In genomic region chr7:150649428-150649827, GRCh38 we compare ENCODE assay signal across 23 cellular contexts. TPM values are rescaled to one million over a fixed set of nuclear protein-coding genes. Genes with fewer than 3 reads are reported as not detected.
A peak's percentile ranks its signal among the peaks of the same experiment; 100 is the strongest.
DNase-seq lines count a peak whose midpoint lies in the region; ATAC-seq and TF ChIP-seq lines count a peak whose summit lies in the region.
"Had no signal": no experiment of that assay in that cellular context is flagged by ENCODE, and none has a peak within 500 bp of the region (broad histone marks: within the 10 kb centered on the region; RNA-seq: fewer than 3 reads in every experiment).

No MANE protein-coding gene starts in this region.

- 93 to 98% methylated on average over 2 of the region's 2 CpGs for WGBS in tibial nerve, 2 donors

- POLR2A ChIA-PET in CD4-positive, alpha-beta memory T cell (lab: Charles Lee; ENCODE audit: partially characterized antibody), result interaction anchor here (0.9 to 3.4 kb wide), 10 partner anchors 8 to 107 kb away, joined by 3 to 16 read pairs (median 4); partner anchors contain the start of genes GIMAP2, GIMAP4 and GIMAP6
- POLR2A ChIA-PET in naive thymus-derived CD4-positive, alpha-beta T cell (lab: Charles Lee), result interaction anchor here (0.5 to 5.7 kb wide), 22 partner anchors 9 to 141 kb away, joined by 3 to 29 read pairs (median 3); partner anchors contain the start of genes GIMAP1, GIMAP2 and GIMAP6

- CTCF ChIA-PET in CD4-positive, alpha-beta memory T cell (lab: Charles Lee; ENCODE audit: partially characterized antibody), result interaction anchor here (0.9 to 1.2 kb wide), 3 partner anchors 8 to 200 kb away, joined by 3 read pairs; no protein-coding TSS in a partner anchor
- CTCF ChIA-PET in naive thymus-derived CD4-positive, alpha-beta T cell (lab: Charles Lee), result no interaction called here

- in situ Hi-C loops in GM13977 (cut with MboI; ENCODE audit: low pct_unique_long_range_greater_than_20kb, low sequenced_read_pairs, unreplicated experiment), result no loop called here

- H3K27ac Mint-ChIP-seq in CD4-positive, alpha-beta memory T cell, result peak overlapping the region in 5 of 7 donors; percentile 9 to 85 (median 75)
- peak overlapping the region; percentile 81 for H3K27ac Mint-ChIP-seq in activated naive CD8-positive, alpha-beta T cell
- H3K27ac Mint-ChIP-seq in naive thymus-derived CD4-positive, alpha-beta T cell, result peak overlapping the region in 7 of 9 donors; percentile 74 to 92 (median 88)
- H3K27ac Mint-ChIP-seq: GM23338, IgD-negative memory B cell had no signal

- H3K4me1 Mint-ChIP-seq in CD4-positive, alpha-beta memory T cell, result peaks cover 37 to 71% (median 56%) of the 10 kb centered on the region in 4 donors
- H3K4me1 Mint-ChIP-seq in activated naive CD8-positive, alpha-beta T cell (ENCODE audit: low read depth), result peaks cover 58% of the 10 kb centered on the region
- peaks cover 31 to 84% (median 77%) of the 10 kb centered on the region in 7 donors for H3K4me1 Mint-ChIP-seq in naive thymus-derived CD4-positive, alpha-beta T cell
- H3K4me1 Mint-ChIP-seq: GM23338 had no signal

- H3K4me1 ChIP-seq in CD4-positive, alpha-beta memory T cell (ENCODE audit: insufficient read depth, low read length), result peaks cover 43% of the 10 kb centered on the region
- peaks cover 22 to 38% of the 10 kb centered on the region in 2 donors for H3K4me1 ChIP-seq in naive thymus-derived CD4-positive, alpha-beta T cell (ENCODE audit: control insufficient read depth in 2 of 2, insufficient read depth in 2 of 2, low read length in 2 of 2)
- no peaks in the 10 kb centered on the region for H3K4me1 ChIP-seq in tibial nerve
- H3K4me1 ChIP-seq: A549, BE2C, SJSA1 had no signal

- peaks cover 0 to 70% (median 35%) of the 10 kb centered on the region in 8 donors for H3K9me3 Mint-ChIP-seq in CD4-positive, alpha-beta memory T cell
- peaks cover 21% of the 10 kb centered on the region for H3K9me3 Mint-ChIP-seq in activated naive CD8-positive, alpha-beta T cell (ENCODE audit: low read depth)
- peaks cover 8 to 93% (median 38%) of the 10 kb centered on the region in 11 donors for H3K9me3 Mint-ChIP-seq in naive thymus-derived CD4-positive, alpha-beta T cell

- H3K4me3 ChIP-seq in CD4-positive, alpha-beta memory T cell (ENCODE audit: low read length in 2 of 2), result no peak overlapping the region
- no peak overlapping the region for H3K4me3 ChIP-seq in naive thymus-derived CD4-positive, alpha-beta T cell (ENCODE audit: low read length)
- no peak overlapping the region for H3K4me3 ChIP-seq in tibial nerve
- H3K4me3 ChIP-seq: A549, GM23338, SJSA1 had no signal

- TF ChIP-seq EP300 in tibial nerve (IDR thresholded peaks at IDR 0.05), result no peak

- TF ChIP-seq POLR2A in tibial nerve (IDR thresholded peaks at IDR 0.05), result no peak

- H3K27me3 ChIP-seq in CD4-positive, alpha-beta memory T cell (ENCODE audit: insufficient read depth, low read length), result no peaks in the 10 kb centered on the region
- no peaks in the 10 kb centered on the region for H3K27me3 ChIP-seq in naive thymus-derived CD4-positive, alpha-beta T cell (ENCODE audit: control insufficient read depth in 2 of 2, insufficient read depth in 2 of 2, low read length in 2 of 2)
- no peaks in the 10 kb centered on the region for H3K27me3 ChIP-seq in tibial nerve
- H3K27me3 ChIP-seq: BE2C, SJSA1 had no signal

- H3K27ac ChIP-seq in CD4-positive, alpha-beta memory T cell (ENCODE audit: low read depth, low read length), result no peak overlapping the region
- H3K27ac ChIP-seq in KOPT-K1 (ENCODE audit: low read depth, low read length, poor library complexity, severe bottlenecking) (peak overlapping the region; percentile 37), tibial nerve (no peak overlapping the region)
- H3K27ac ChIP-seq in naive thymus-derived CD4-positive, alpha-beta T cell (ENCODE audit: low read depth, low read length), result no peak overlapping the region
- H3K27ac ChIP-seq: A549, SJSA1 had no signal

- no peaks in the 10 kb centered on the region for H3K9me3 ChIP-seq in CD4-positive, alpha-beta memory T cell (ENCODE audit: control insufficient read depth in 1 of 2, low read length in 2 of 2)
- H3K9me3 ChIP-seq in KOPT-K1 (ENCODE audit: insufficient read depth, low read length, poor library complexity, severe bottlenecking) (peaks cover 70% of the 10 kb centered on the region), tibial nerve (no peaks in the 10 kb centered on the region)
- H3K9me3 ChIP-seq in naive thymus-derived CD4-positive, alpha-beta T cell (ENCODE audit: control insufficient read depth in 2 of 3, low read length in 3 of 3), result peaks cover 0 to 2% (median 0%) of the 10 kb centered on the region in 3 experiments
- H3K9me3 ChIP-seq: A549, BE2C, SJSA1 had no signal

- H3K36me3 ChIP-seq in CD4-positive, alpha-beta memory T cell (ENCODE audit: insufficient read depth, low read length), result no peaks in the 10 kb centered on the region
- H3K36me3 ChIP-seq in KOPT-K1 (ENCODE audit: insufficient read depth, low read length), result peaks cover 6% of the 10 kb centered on the region; the same call in 1 of the 2 replicates
- H3K36me3 ChIP-seq in naive thymus-derived CD4-positive, alpha-beta T cell (ENCODE audit: control insufficient read depth in 2 of 3, insufficient read depth in 3 of 3, low read length in 3 of 3), result no peaks in the 10 kb centered on the region
- no peaks in the 10 kb centered on the region for H3K36me3 ChIP-seq in tibial nerve
- H3K36me3 ChIP-seq: BE2C, SJSA1 had no signal

- H3K4me3 Mint-ChIP-seq in CD4-positive, alpha-beta memory T cell, result peak overlapping the region in 4 of 8 donors; percentile 9 to 76 (median 52)
- H3K4me3 Mint-ChIP-seq in activated naive CD8-positive, alpha-beta T cell, result no peak overlapping the region
- H3K4me3 Mint-ChIP-seq in naive thymus-derived CD4-positive, alpha-beta T cell, result peak overlapping the region in 3 of 10 donors; percentile 36 to 82 (median 47)
- H3K4me3 Mint-ChIP-seq: GM23338, IgD-negative memory B cell had no signal

- peaks cover 14 to 50% of the 10 kb centered on the region in 2 donors for H3K36me3 Mint-ChIP-seq in CD4-positive, alpha-beta memory T cell
- H3K36me3 Mint-ChIP-seq in activated naive CD8-positive, alpha-beta T cell, result peaks cover 44% of the 10 kb centered on the region
- peaks cover 24 to 73% (median 41%) of the 10 kb centered on the region in 5 donors for H3K36me3 Mint-ChIP-seq in naive thymus-derived CD4-positive, alpha-beta T cell

- TF ChIP-seq CTCF in GM13977 (IDR thresholded peaks at IDR 0.05; ENCODE audit: extremely low read depth, insufficient read depth, missing control alignments) (no peak), tibial nerve (IDR thresholded peaks at IDR 0.05) (no peak)

- intact Hi-C loops in CD4-positive, alpha-beta memory T cell (cut with micrococcal nuclease), result no loop called here
- intact Hi-C loops in naive thymus-derived CD4-positive, alpha-beta T cell (cut with micrococcal nuclease), result loop anchor here (2.0 kb wide), 2 partner anchors 13 to 19 kb away; no protein-coding TSS in a partner anchor

- no peak for DNase-seq in CD4-positive, alpha-beta memory T cell
- no peak for DNase-seq in naive thymus-derived CD4-positive, alpha-beta T cell
- DNase-seq in GM13977 (ENCODE audit: low spot score), result no peak
- no peak for DNase-seq in midbrain (lab: John Stamatoyannopoulos, UW)
- no peak for DNase-seq in tibial nerve (ENCODE audit: low spot score in 2 of 2)
- DNase-seq: BE2C, GDM1, Karpas-422, MV-4-11, NCI-H1694 treated with DMSO at 0.1 percent for 48 hours, NCI-H2081 treated with DMSO at 0.1 percent for 48 hours, NCI-H2171 treated with DMSO at 0.1 percent for 48 hours, NCI-H524 treated with DMSO at 0.1 percent for 48 hours, NCI-H82, OCI-M1 had no signal

- H3K27me3 Mint-ChIP-seq in CD4-positive, alpha-beta memory T cell, result no peaks in the 10 kb centered on the region
- no peaks in the 10 kb centered on the region for H3K27me3 Mint-ChIP-seq in activated naive CD8-positive, alpha-beta T cell
- H3K27me3 Mint-ChIP-seq in naive thymus-derived CD4-positive, alpha-beta T cell, result no peaks in the 10 kb centered on the region
- H3K27me3 Mint-ChIP-seq: IgD-negative memory B cell had no signal

- no peak for ATAC-seq in naive thymus-derived CD4-positive, alpha-beta T cell
- ATAC-seq in GM21515 (IDR thresholded peaks at IDR 0.05; ENCODE audit: unreplicated experiment), result no peak
- ATAC-seq: A549, GM23338, HCT116 had no signal

RNA-seq across cellular contexts. Expression of gene GIMAP6, which starts 17.2 kb away (rescaled TPM):
- total RNA-seq in CD4-positive, alpha-beta memory T cell, result 100 to 1,000 TPM; 158 to 173 TPM
- 100 to 1,000 TPM; 115 to 154 TPM for polyA plus RNA-seq in CD4-positive, alpha-beta memory T cell
- 100 to 1,000 TPM in 3 of 5 experiments, 10 to 100 TPM in 2; 40.3 to 173 (median 152) TPM for total RNA-seq in naive thymus-derived CD4-positive, alpha-beta T cell
- 100 to 1,000 TPM; 130 to 188 TPM for polyA plus RNA-seq in naive thymus-derived CD4-positive, alpha-beta T cell
- total RNA-seq in tibial nerve, result 10 to 100 TPM; 14.4 to 68.8 (median 29.4) TPM
- total RNA-seq: GM23338, SJSA1 had no signal
- polyA plus RNA-seq: A549, GM23338 had no signal

RNA-seq across cellular contexts. Expression of gene GIMAP2, which starts 36.1 kb away (rescaled TPM):
- 100 to 1,000 TPM; 238 to 244 TPM for total RNA-seq in CD4-positive, alpha-beta memory T cell
- 100 to 1,000 TPM in 1 of 2 donors, 10 to 100 TPM in 1; 90.0 to 110 TPM for polyA plus RNA-seq in CD4-positive, alpha-beta memory T cell
- total RNA-seq in naive thymus-derived CD4-positive, alpha-beta T cell, result 100 to 1,000 TPM in 3 of 5 experiments, 10 to 100 TPM in 2; 79.4 to 286 (median 122) TPM
- polyA plus RNA-seq in naive thymus-derived CD4-positive, alpha-beta T cell, result 100 to 1,000 TPM; 150 to 153 TPM
- 10 to 100 TPM in 1 of 4 donors, 1 to 10 TPM in 3; 6.3 to 22.0 (median 7.8) TPM for total RNA-seq in tibial nerve
- total RNA-seq: GM23338 had no signal
- polyA plus RNA-seq: GM23338 had no signal
